In the genomic region with DNA sequence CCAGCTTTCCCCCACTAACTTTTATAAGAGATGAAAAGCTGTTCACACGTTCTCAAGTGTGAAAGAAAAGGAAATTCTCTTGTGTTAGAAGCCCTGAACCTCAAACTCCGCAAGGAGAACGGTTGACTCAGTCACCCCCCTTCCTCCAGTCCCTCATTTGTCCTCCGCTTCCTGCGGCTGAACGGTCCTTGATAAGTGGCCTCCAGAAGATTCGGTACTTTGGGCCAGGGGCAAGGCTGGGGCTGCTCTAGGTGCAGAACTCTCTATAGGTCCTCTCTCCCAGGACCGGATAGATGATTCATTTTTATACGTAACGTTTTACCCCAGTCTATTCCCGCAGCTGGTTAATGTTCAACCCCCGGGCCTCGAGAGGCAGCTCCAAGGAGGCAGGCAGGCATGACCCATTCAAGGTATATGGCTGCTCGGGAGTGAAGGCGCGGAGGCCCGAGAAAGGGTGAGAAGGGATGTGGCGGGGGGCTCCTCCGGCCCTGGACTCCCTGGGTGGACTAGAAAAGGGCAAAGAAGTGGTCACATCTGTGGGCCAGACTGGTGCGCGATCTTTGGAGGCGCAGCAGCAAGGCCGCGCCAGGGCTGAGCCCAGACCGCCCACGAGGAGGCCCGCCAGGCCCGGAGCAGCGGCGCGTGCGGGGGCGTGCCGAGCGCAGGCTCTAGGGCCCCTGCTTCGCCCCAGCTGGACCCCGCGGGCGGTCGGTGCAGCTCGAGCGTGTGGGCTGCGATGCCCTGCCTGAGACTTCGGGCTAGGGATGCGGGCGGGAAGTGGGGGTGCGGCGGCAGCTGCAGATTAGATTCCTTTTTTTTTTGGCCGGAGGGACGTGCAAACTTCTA, we compare ENCODE assay signal across 9 cellular contexts.
DNase-seq lines count a peak whose midpoint lies in the region; ATAC-seq lines count a peak whose summit lies in the region.
"Had no signal": no experiment of that assay in that cellular context is flagged by ENCODE, and none has a peak within 500 bp of the region (broad histone marks: within the 10 kb centered on the region; RNA-seq: fewer than 3 reads in every experiment).

No MANE protein-coding gene starts in this region.

- DNase-seq in amniotic epithelial cell (ENCODE audit: low read depth): peak; percentile 29
- peak; percentile 70 for DNase-seq in retina
- no peak for DNase-seq in NCI-H2107 (lab: John Stamatoyannopoulos, UW)
- no peak for DNase-seq in Ammon's horn (ENCODE audit: low spot score)
- no peak for DNase-seq in DMS153 (lab: John Stamatoyannopoulos, UW)
- DNase-seq: activated T-cell treated with anti-CD3 and anti-CD28 coated beads, Interleukin-2, amount 50 U/mL, for 1 hour had no signal

- ATAC-seq in GM19025 (IDR thresholded peaks at IDR 0.05; ENCODE audit: low read depth, unreplicated experiment) (peak; percentile 89), HG02759 (IDR thresholded peaks at IDR 0.05; ENCODE audit: unreplicated experiment) (peak; percentile 86), GM18868 (IDR thresholded peaks at IDR 0.05; ENCODE audit: unreplicated experiment) (no peak)

Comparison
In these comparisons a context has a peak if more than half of its experiments do, and no peak if none do; other contexts are left out.
1. DNase-seq: peak in amniotic epithelial cell (single experiment) and retina (single experiment); none in NCI-H2107 (single experiment), Ammon's horn (single experiment) and DMS153 (single experiment).